In genomic region chr19:29487432-29487831, GRCh38 we compare ENCODE assay signal across 14 cellular contexts. TPM values are rescaled to one million over a fixed set of nuclear protein-coding genes. Genes with fewer than 3 reads are reported as not detected.
"Had no signal": no experiment of that assay in that cellular context is flagged by ENCODE, and none has a peak within 500 bp of the region (broad histone marks: within the 10 kb centered on the region; RNA-seq: fewer than 3 reads in every experiment).

No MANE protein-coding gene starts in this region.

- H3K4me1 ChIP-seq: adrenal gland had no signal

- H3K27me3 ChIP-seq: adrenal gland had no signal

- H3K4me3 ChIP-seq: adrenal gland had no signal

- H3K27ac ChIP-seq: adrenal gland had no signal

- ATAC-seq: natural killer cell treated with Interleukin-12 subunit alpha and Interleukin-12 subunit beta and Interleukin-15 and Interleukin-18, amount 100 ng/mL, for 72 hours; WTC11 had no signal

- DNase-seq: activated CD4-positive, alpha-beta T cell treated with anti-CD3 and anti-CD28 coated beads, Interleukin-2, amount 10 ng/mL, durations not matched to agents 7 days and 5 days; activated naive CD4-positive, alpha-beta T cell treated with anti-CD3 and anti-CD28 coated beads, Interleukin-2, amount 50 U/mL, for 16 hours; activated T-cell treated with anti-CD3 and anti-CD28 coated beads, Interleukin-2, amount 50 U/mL, for 1 hour; dermis blood vessel endothelial cell; hippocampal formation; nucleus accumbens; stimulated activated CD4-positive, alpha-beta T cell treated with anti-CD3 and anti-CD28 coated beads, Interleukin-2, amount 100 ng/mL, for 48 hours had no signal

- H3K9me3 ChIP-seq: adrenal gland had no signal

- H3K36me3 ChIP-seq: adrenal gland had no signal

RNA-seq across cellular contexts. Expression of gene VSTM2B, which starts 38.4 kb away (rescaled TPM):
- total RNA-seq: activated CD4-positive, alpha-beta T cell treated with anti-CD3 and anti-CD28 coated beads, Interleukin-2, amount 10 ng/mL, durations not matched to agents 7 days and 5 days; adrenal gland; dermis blood vessel endothelial cell; glomerular endothelial cell; lung microvascular endothelial cell; natural killer cell treated with Interleukin-12 subunit alpha and Interleukin-12 subunit beta and Interleukin-15 and Interleukin-18, amount 100 ng/mL, for 72 hours; pulmonary artery endothelial cell; ureter had no signal
